In genomic region chr14:51463461-51463860, GRCh38 we compare ENCODE assay signal across 22 cellular contexts.
"Had no signal": no experiment of that assay in that cellular context is flagged by ENCODE, and none has a peak within 500 bp of the region (broad histone marks: within the 10 kb centered on the region; RNA-seq: fewer than 3 reads in every experiment).

No MANE protein-coding gene starts in this region.

- H3K4me1 ChIP-seq: SJCRH30 had no signal

- H3K9me3 ChIP-seq: SJCRH30 had no signal

- H3K27me3 ChIP-seq: SJCRH30 had no signal

- H3K36me3 ChIP-seq: SJCRH30 had no signal

- ATAC-seq: SK-N-SH treated with all-trans-retinoic acid at 6 μM for 48 hours had no signal

- DNase-seq: KBM-7, MV-4-11, NCI-H1048, NCI-H1105 treated with DMSO at 0.1 percent for 48 hours, NCI-H1417 treated with DMSO at 0.1 percent for 48 hours, NCI-H146, NCI-H1694 treated with DMSO at 0.1 percent for 48 hours, NCI-H1930, NCI-H2081, NCI-H2107, NCI-H2171 treated with DMSO at 0.1 percent for 48 hours, NCI-H345, NCI-H446 treated with DMSO at 0.1 percent for 48 hours, NCI-H510A treated with DMSO at 0.1 percent for 48 hours, NCI-H526, NCI-H748 treated with DMSO at 0.1 percent for 48 hours, RPMI8226, SHP77 treated with DMSO at 0.1 percent for 48 hours, SJCRH30, T-helper 1 cell had no signal

- H3K27ac ChIP-seq: HL-60, SJCRH30 had no signal

- H3K4me3 ChIP-seq: SJCRH30 had no signal
